Comparison of ENCODE assay signal across 2 cellular contexts in the genomic region with DNA sequence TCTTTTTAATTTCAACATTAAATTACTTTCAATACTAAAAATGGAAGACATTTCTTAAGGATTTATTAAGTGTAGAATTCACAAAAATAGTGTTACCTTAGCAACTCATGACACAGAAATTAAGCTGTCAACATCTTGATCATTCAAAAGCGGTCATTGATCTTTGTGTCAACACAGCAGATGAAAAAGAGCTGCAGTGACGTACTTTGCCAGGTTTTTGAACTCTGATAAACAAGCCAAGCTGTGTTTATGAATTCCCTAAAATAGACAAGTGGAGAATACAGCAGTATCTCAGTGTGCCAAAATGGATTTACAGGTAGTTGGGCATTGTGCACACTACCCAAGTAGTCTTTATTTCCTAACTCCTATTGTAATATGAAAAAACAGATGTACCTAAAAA.
TF ChIP-seq lines count a peak whose summit lies in the region.

No MANE protein-coding gene starts in this region.

TF ChIP-seq in liver, 16 proteins besides CTCF, POLR2A, EP300 and RAD21 (continued from another document):
- TF ChIP-seq RXRA (IDR thresholded peaks at IDR 0.05) (peak in 1 of 2 donors; percentile 78), HNF4A (conservative IDR thresholded peaks at IDR 0.05) (peak in 1 of 2 donors; percentile 30), FOXA1 (IDR thresholded peaks at IDR 0.05) (peak; percentile 60)
- TF ChIP-seq, protein P1, sequence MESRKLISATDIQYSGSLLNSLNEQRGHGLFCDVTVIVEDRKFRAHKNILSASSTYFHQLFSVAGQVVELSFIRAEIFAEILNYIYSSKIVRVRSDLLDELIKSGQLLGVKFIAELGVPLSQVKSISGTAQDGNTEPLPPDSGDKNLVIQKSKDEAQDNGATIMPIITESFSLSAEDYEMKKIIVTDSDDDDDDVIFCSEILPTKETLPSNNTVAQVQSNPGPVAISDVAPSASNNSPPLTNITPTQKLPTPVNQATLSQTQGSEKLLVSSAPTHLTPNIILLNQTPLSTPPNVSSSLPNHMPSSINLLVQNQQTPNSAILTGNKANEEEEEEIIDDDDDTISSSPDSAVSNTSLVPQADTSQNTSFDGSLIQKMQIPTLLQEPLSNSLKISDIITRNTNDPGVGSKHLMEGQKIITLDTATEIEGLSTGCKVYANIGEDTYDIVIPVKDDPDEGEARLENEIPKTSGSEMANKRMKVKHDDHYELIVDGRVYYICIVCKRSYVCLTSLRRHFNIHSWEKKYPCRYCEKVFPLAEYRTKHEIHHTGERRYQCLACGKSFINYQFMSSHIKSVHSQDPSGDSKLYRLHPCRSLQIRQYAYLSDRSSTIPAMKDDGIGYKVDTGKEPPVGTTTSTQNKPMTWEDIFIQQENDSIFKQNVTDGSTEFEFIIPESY (IDR thresholded peaks at IDR 0.05), result no peak
TF ChIP-seq in liver: peak in this region for 4.

TF ChIP-seq in HepG2, 621 proteins besides CTCF, POLR2A, EP300 and RAD21 (continued from another document):
- TF ChIP-seq ZNF709 (CRISPR knock-in tag; IDR thresholded peaks at IDR 0.05) (no peak), HHEX (CRISPR knock-in tag; IDR thresholded peaks at IDR 0.05) (no peak), ZNF672 (CRISPR knock-in tag; IDR thresholded peaks at IDR 0.05) (no peak), CHD2 (IDR thresholded peaks at IDR 0.05; ENCODE audit: low read depth, low read length) (no peak), KDM2A (CRISPR knock-in tag; IDR thresholded peaks at IDR 0.05; ENCODE audit: borderline replicate concordance, low read depth) (no peak), ATAD3A (CRISPR knock-in tag; IDR thresholded peaks at IDR 0.05) (no peak)
- TF ChIP-seq, protein P2, sequence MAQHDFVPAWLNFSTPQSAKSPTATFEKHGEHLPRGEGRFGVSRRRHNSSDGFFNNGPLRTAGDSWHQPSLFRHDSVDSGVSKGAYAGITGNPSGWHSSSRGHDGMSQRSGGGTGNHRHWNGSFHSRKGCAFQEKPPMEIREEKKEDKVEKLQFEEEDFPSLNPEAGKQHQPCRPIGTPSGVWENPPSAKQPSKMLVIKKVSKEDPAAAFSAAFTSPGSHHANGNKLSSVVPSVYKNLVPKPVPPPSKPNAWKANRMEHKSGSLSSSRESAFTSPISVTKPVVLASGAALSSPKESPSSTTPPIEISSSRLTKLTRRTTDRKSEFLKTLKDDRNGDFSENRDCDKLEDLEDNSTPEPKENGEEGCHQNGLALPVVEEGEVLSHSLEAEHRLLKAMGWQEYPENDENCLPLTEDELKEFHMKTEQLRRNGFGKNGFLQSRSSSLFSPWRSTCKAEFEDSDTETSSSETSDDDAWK (CRISPR knock-in tag; IDR thresholded peaks at IDR 0.05), result no peak
- TF ChIP-seq, protein P3, sequence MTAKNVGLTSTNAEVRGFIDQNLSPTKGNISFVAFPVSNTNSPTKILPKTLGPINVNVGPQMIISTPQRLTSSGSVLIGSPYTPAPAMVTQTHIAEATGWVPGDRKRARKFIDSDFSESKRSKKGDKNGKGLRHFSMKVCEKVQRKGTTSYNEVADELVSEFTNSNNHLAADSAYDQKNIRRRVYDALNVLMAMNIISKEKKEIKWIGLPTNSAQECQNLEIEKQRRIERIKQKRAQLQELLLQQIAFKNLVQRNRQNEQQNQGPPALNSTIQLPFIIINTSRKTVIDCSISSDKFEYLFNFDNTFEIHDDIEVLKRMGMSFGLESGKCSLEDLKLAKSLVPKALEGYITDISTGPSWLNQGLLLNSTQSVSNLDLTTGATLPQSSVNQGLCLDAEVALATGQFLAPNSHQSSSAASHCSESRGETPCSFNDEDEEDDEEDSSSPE (CRISPR knock-in tag; IDR thresholded peaks at IDR 0.05), result no peak
- TF ChIP-seq, protein P4, sequence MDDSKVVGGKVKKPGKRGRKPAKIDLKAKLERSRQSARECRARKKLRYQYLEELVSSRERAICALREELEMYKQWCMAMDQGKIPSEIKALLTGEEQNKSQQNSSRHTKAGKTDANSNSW (CRISPR knock-in tag; IDR thresholded peaks at IDR 0.05; ENCODE audit: borderline replicate concordance), result no peak
